ENCODE assay signal across 15 cellular contexts in the genomic region with DNA sequence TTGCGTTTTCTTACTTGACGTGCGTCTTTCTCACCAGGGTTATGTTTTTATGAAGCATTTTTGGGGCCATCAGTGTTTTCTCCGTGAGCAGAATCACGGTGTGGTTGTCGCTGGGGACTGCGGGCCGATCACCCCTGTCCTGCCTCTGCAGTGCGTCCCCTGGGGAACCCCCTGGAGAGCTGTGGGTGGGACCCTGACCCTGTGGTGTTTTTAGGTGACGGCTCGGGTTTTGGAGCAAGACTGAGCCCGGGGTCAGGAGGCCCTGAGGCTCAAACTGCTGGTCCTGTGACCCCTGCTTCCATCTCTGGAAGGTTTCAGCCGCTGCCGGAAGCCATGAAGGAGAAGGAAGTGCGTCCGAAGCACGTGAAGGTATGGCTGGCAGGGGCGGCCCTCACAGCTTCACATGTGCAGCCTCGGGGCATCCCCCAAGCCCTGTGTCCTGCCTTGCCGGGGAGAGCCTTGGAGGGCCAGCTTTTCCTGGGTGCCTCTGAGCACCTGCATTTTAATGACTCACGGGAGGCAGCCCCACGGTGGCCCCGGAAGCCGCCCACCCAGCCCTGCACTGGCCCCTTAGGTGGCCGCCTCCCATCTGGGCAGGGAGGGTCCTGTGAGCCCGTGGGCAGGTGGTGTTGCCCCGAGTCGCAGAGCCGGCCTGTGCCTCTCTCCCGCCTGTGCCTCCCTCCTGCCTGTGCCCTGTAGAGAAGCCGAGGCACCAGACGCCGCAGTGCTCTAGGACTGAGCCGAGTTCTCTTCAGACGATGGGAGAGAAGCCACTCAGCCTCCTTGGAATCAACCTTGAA.
"Had no signal": no experiment of that assay in that cellular context is flagged by ENCODE, and none has a peak within 500 bp of the region (broad histone marks: within the 10 kb centered on the region; RNA-seq: fewer than 3 reads in every experiment).

No MANE protein-coding gene starts in this region.

- H3K4me3 ChIP-seq: cardiac muscle cell, colonic mucosa, left lung, pancreas, tibial nerve, vagina had no signal

- H3K27ac ChIP-seq: cardiac muscle cell, colonic mucosa, foreskin keratinocyte, left lung, pancreas, tibial nerve, vagina had no signal

- DNase-seq: activated CD4-positive, alpha-beta T cell treated with anti-CD3 and anti-CD28 coated beads, Interleukin-2, amount 50 U/mL, for 4 hours; activated naive CD8-positive, alpha-beta T cell treated with anti-CD3 and anti-CD28 coated beads, Interleukin-2, amount 50 U/mL, for 24 hours; activated T-cell treated with anti-CD3 and anti-CD28 coated beads, Interleukin-2, amount 50 U/mL, for 4 hours; colonic mucosa; foreskin keratinocyte; mesendoderm; pancreas; retina; small intestine had no signal

- H3K4me1 ChIP-seq: colonic mucosa, foreskin keratinocyte, left lung, pancreas, tibial nerve, vagina had no signal

- H3K27ac Mint-ChIP-seq: activated naive CD8-positive, alpha-beta T cell treated with anti-CD3 and anti-CD28 coated beads, Interleukin-2, amount 50 U/mL, for 24 hours had no signal

- ATAC-seq: activated naive CD8-positive, alpha-beta T cell treated with anti-CD3 and anti-CD28 coated beads, Interleukin-2, amount 50 U/mL, for 24 hours; activated T-cell treated with anti-CD3 and anti-CD28 coated beads, Interleukin-2, amount 50 U/mL, for 4 hours; foreskin keratinocyte; left lung; pancreas had no signal

- H3K27me3 Mint-ChIP-seq: activated naive CD8-positive, alpha-beta T cell treated with anti-CD3 and anti-CD28 coated beads, Interleukin-2, amount 50 U/mL, for 24 hours had no signal

- H3K9me3 ChIP-seq: colonic mucosa, left lung, pancreas, tibial nerve, vagina had no signal

- FAIRE-seq: endothelial cell of umbilical vein, islet of Langerhans, pancreas, small intestine had no signal

- H3K4me3 Mint-ChIP-seq: activated naive CD8-positive, alpha-beta T cell treated with anti-CD3 and anti-CD28 coated beads, Interleukin-2, amount 50 U/mL, for 24 hours; activated T-cell treated with anti-CD3 and anti-CD28 coated beads, Interleukin-2, amount 50 U/mL, for 4 hours had no signal

- H3K9me3 Mint-ChIP-seq: activated naive CD8-positive, alpha-beta T cell treated with anti-CD3 and anti-CD28 coated beads, Interleukin-2, amount 50 U/mL, for 24 hours; activated T-cell treated with anti-CD3 and anti-CD28 coated beads, Interleukin-2, amount 50 U/mL, for 4 hours had no signal

- H3K36me3 ChIP-seq: cardiac muscle cell, colonic mucosa, pancreas had no signal
